ENCODE assay signal across 14 cellular contexts in the genomic region with DNA sequence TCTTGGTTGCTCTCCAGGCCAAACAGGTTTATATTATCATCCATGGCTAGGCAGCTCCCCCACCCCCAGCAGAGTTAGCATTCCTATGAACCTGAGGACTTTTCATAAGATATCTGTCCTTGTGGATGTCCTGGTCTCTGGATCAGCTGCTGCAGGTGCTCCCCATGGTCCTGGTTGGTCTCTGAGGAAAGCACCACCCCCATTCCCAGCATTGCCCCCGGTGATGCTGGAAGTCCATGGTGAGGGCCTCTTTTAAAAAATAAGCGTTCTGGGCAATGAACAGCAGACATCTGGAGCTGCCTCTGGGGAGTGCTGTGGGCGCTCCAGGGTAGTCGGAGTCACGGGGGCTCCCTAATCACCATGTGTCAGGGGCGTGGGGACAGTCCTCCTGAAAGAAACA. TPM values are rescaled to one million over a fixed set of nuclear protein-coding genes. Genes with fewer than 3 reads are reported as not detected.
"Had no signal": no experiment of that assay in that cellular context is flagged by ENCODE, and none has a peak within 500 bp of the region (broad histone marks: within the 10 kb centered on the region; RNA-seq: fewer than 3 reads in every experiment).

No MANE protein-coding gene starts in this region.

- H3K9me3 Mint-ChIP-seq: activated naive CD4-positive, alpha-beta T cell treated with anti-CD3 and anti-CD28 coated beads for 36 hours; central memory CD8-positive, alpha-beta T cell; immature natural killer cell had no signal

- H3K27ac Mint-ChIP-seq: activated naive CD4-positive, alpha-beta T cell treated with anti-CD3 and anti-CD28 coated beads for 36 hours; immature natural killer cell; memory B cell had no signal

- H3K27ac ChIP-seq: pancreas, SJCRH30, transverse colon had no signal

- H3K36me3 Mint-ChIP-seq: immature natural killer cell, memory B cell had no signal

- H3K4me3 ChIP-seq: pancreas, SJCRH30, skin epidermis, transverse colon had no signal

- H3K9me3 ChIP-seq: pancreas, SJCRH30, transverse colon had no signal

- DNase-seq: activated CD4-positive, alpha-beta T cell treated with anti-CD3 and anti-CD28 coated beads for 1 hour; activated CD4-positive, alpha-beta T cell treated with anti-CD3 and anti-CD28 coated beads, Interleukin-2, amount 50 U/mL, for 48 hours; activated naive CD4-positive, alpha-beta T cell treated with anti-CD3 and anti-CD28 coated beads for 36 hours; dermis blood vessel endothelial cell; immature natural killer cell; pancreas; SJCRH30; T-helper 9 cell; transverse colon had no signal

- ATAC-seq: esophagus mucosa, left lobe of liver, pancreas had no signal

- H3K4me3 Mint-ChIP-seq: activated naive CD4-positive, alpha-beta T cell treated with anti-CD3 and anti-CD28 coated beads for 36 hours; central memory CD8-positive, alpha-beta T cell; immature natural killer cell; memory B cell had no signal

- H3K27me3 ChIP-seq: pancreas, SJCRH30, transverse colon had no signal

- H3K36me3 ChIP-seq: pancreas, SJCRH30, transverse colon had no signal

RNA-seq across cellular contexts. Expression of gene DKK3, which starts 26.6 kb away (rescaled TPM):
- total RNA-seq: activated naive CD4-positive, alpha-beta T cell treated with anti-CD3 and anti-CD28 coated beads for 36 hours had no signal
